Comparison of ENCODE assay signal across 37 cellular contexts in the genomic region with DNA sequence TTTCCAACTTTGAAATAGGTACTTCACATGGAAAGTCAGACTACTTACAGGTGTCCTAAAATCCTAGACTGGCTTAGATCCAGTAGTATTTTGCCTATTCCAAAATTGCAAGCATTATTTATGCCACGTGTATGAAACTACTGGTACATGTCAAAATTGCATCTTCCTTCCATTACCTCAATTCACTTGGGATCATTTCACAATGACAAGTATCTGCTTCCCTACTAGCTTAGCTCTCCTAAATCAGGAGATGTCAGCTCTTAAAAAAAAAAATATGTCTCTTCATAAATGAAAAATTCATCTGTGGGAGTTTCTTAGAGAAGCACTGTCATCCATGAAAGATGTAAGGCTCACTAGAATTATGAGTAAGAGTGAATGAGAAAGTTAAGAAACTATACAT.
"Had no signal": no experiment of that assay in that cellular context is flagged by ENCODE, and none has a peak within 500 bp of the region (broad histone marks: within the 10 kb centered on the region; RNA-seq: fewer than 3 reads in every experiment).

No MANE protein-coding gene starts in this region.

- H3K9ac ChIP-seq: KMS-11 had no signal

- H3K4me3 ChIP-seq: MG63 had no signal

- DNase-seq: Karpas-422, Kasumi-1, KG1, MG63, MM.1S, MV-4-11, NCI-H1048, NCI-H1092, NCI-H1092 treated with DMSO at 0.1 percent for 48 hours, NCI-H1105, NCI-H1105 treated with DMSO at 0.1 percent for 48 hours, NCI-H1417, NCI-H1417 treated with DMSO at 0.1 percent for 48 hours, NCI-H1436, NCI-H1436 treated with DMSO at 0.1 percent for 48 hours, NCI-H146, NCI-H1694, NCI-H1694 treated with DMSO at 0.1 percent for 48 hours, NCI-H187, NCI-H187 treated with DMSO at 0.1 percent for 48 hours, NCI-H1930, NCI-H2029, NCI-H2029 treated with DMSO at 0.1 percent for 48 hours, NCI-H2081, NCI-H2081 treated with DMSO at 0.1 percent for 48 hours, NCI-H2107, NCI-H2171, NCI-H2171 treated with DMSO at 0.1 percent for 48 hours, NCI-H2227 treated with DMSO at 0.1 percent for 48 hours, NCI-H226, NCI-H345, NCI-H446, NCI-H446 treated with DMSO at 0.1 percent for 48 hours, NCI-H510A, NCI-H510A treated with DMSO at 0.1 percent for 48 hours, NCI-H524 had no signal

- H3K9me3 ChIP-seq: MG63 had no signal

- H3K27ac ChIP-seq: KMS-11 had no signal

- H3K36me3 ChIP-seq: MG63 had no signal

- H3K4me2 ChIP-seq: KMS-11 had no signal

- H3K27me3 ChIP-seq: MG63 had no signal
